Comparison of ENCODE assay signal across 8 cellular contexts in the genomic region with DNA sequence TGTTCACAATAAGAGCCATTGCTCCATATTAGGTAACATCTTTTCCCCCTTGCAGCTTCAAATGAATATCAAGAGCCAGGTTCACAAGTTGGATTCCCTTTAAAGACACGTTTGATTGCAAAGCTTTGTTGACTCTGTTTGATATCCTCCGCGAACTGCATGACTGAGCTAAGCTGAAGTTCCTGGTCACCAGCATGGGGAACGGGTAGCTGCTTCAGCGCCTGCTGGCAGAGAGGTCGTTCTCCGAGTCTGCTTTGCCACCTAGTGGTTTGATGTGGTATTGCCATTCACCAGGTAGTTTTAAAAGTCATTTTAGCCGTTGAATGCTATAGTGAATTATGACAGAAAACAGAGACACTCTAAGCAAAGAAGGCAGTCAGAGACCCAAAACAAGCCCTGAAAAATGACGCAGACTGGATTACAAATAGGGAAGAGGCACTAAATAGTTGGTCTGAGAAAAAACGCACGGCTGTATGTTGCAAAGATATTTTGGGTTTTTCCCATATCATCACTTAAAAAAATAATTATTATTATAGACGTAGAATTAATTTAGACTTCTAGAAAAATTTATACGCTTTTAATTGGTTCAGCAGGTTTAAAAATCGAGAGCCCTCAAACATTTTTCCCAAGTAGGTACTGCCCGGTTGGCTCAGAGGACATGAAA.
DNase-seq lines count a peak whose midpoint lies in the region; ATAC-seq and TF ChIP-seq lines count a peak whose summit lies in the region.

No MANE protein-coding gene starts in this region.

- TF ChIP-seq CTCF in epithelial cell of proximal tubule (conservative IDR thresholded peaks at IDR 0.05; ENCODE audit: low read depth, low read length): peak; percentile 99

- H3K4me3 ChIP-seq in NT2/D1 (ENCODE audit: insufficient read length, low read depth) (no peak overlapping the region), epithelial cell of proximal tubule (ENCODE audit: low read depth, low read length) (peak overlapping the region; percentile 2)

- H3K36me3 ChIP-seq in NT2/D1 (ENCODE audit: insufficient read depth, insufficient read length, low read length): no peaks in the 10 kb centered on the region

- H3K27me3 ChIP-seq in NT2/D1 (ENCODE audit: insufficient read depth, insufficient read length): no peaks in the 10 kb centered on the region

- in situ Hi-C loops in Caki2 (cut with HindIII; ENCODE audit: low pct_unique_long_range_greater_than_20kb, low sequenced_read_pairs): no loop called here

- H3K4me1 ChIP-seq in NT2/D1 (ENCODE audit: insufficient read depth, insufficient read length): no peaks in the 10 kb centered on the region

- H3K9ac ChIP-seq in NT2/D1 (ENCODE audit: insufficient read length, low read depth): no peak overlapping the region

- peak; percentile 95 for ATAC-seq in GM21390 (IDR thresholded peaks at IDR 0.05; ENCODE audit: unreplicated experiment)

- 0 out of 2 replicates have a peak, but pooled peaks cover 4% of the 10 kb centered on the region for H3K9me3 ChIP-seq in NT2/D1 (ENCODE audit: insufficient read depth, low read length)

- DNase-seq in Caki2 (ENCODE audit: low read depth) (peak; percentile 70), HS-5 (ENCODE audit: low read depth) (peak; percentile 42), NT2/D1 (ENCODE audit: low read depth, low spot score) (peak; percentile 89), epithelial cell of proximal tubule (ENCODE audit: low read depth) (peak; percentile 63), myocyte (ENCODE audit: low read depth) (peak; percentile 81)
- peak; percentile 47 for DNase-seq in activated CD8-positive, alpha-beta memory T cell treated with anti-CD3 and anti-CD28 coated beads, Interleukin-2, amount 50 U/mL, for 24 hours (ENCODE audit: extremely low read depth)
- peak; percentile 54 to 57 for DNase-seq in stimulated activated CD8-positive, alpha-beta memory T cell treated with anti-CD3 and anti-CD28 coated beads, Interleukin-7, amount 100 ng/mL, for 4 hours (ENCODE audit: low read depth in 2 of 2)
